In the genomic region with DNA sequence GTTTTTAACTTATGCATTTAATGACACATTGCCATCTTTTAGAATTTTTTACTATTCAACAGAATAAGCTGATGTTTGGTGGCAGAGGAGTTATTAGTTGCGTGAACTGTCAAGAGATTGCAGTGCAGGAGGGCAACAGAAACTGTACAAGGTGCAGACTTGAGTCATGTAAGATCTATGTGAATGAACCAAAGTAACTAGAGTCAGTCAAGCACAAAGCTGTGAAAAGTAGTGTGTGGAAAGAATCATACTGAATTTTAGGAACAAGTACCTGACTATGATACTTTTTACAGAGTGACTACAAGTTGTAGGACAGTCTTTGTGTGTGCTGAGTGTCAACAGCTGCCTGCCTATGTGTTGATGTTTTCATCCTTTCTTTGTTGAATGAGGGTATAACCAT, we compare ENCODE assay signal across 14 cellular contexts. TPM values are rescaled to one million over a fixed set of nuclear protein-coding genes. Genes with fewer than 3 reads are reported as not detected.
DNase-seq lines count a peak whose midpoint lies in the region; ATAC-seq, FAIRE-seq and TF ChIP-seq lines count a peak whose summit lies in the region.
"Had no signal": no experiment of that assay in that cellular context is flagged by ENCODE, and none has a peak within 500 bp of the region (broad histone marks: within the 10 kb centered on the region; RNA-seq: fewer than 3 reads in every experiment).

No MANE protein-coding gene starts in this region.

- ATAC-seq in HG02571 (IDR thresholded peaks at IDR 0.05; ENCODE audit: unreplicated experiment) (peak; percentile 87), HG03159 (IDR thresholded peaks at IDR 0.05; ENCODE audit: unreplicated experiment) (peak; percentile 93)
- no peak for ATAC-seq in stimulated activated naive CD8-positive, alpha-beta T cell treated with anti-CD3 and anti-CD28 coated beads, Interleukin-15, amount 100 ng/mL, for 72 hours

- no peaks in the 10 kb centered on the region for H3K4me1 Mint-ChIP-seq in stimulated activated naive CD8-positive, alpha-beta T cell treated with anti-CD3 and anti-CD28 coated beads, Interleukin-15, amount 100 ng/mL, for 72 hours
- H3K4me1 Mint-ChIP-seq in type B pancreatic cell (ENCODE audit: unreplicated experiment): peaks cover 22% of the 10 kb centered on the region

- FAIRE-seq in D721Med (lab: Jason Lieb, UNC) (peak; percentile 46), GM19239 (lab: Jason Lieb, UNC) (peak; percentile 97)

- TF ChIP-seq CTCF in D721Med (IDR thresholded peaks at IDR 0.05; ENCODE audit: insufficient read depth, missing control alignments) (no peak), type B pancreatic cell (conservative IDR thresholded peaks at IDR 0.05) (no peak)

- H3K9me3 Mint-ChIP-seq in stimulated activated naive CD8-positive, alpha-beta T cell treated with anti-CD3 and anti-CD28 coated beads, Interleukin-15, amount 100 ng/mL, for 72 hours: no peaks in the 10 kb centered on the region
- no peaks in the 10 kb centered on the region for H3K9me3 Mint-ChIP-seq in type B pancreatic cell

- H3K36me3 Mint-ChIP-seq in type B pancreatic cell: peaks cover 22% of the 10 kb centered on the region

- no peak overlapping the region for H3K27ac Mint-ChIP-seq in stimulated activated naive CD8-positive, alpha-beta T cell treated with anti-CD3 and anti-CD28 coated beads, Interleukin-15, amount 100 ng/mL, for 72 hours
- no peak overlapping the region for H3K27ac Mint-ChIP-seq in type B pancreatic cell

- DNase-seq in D721Med (ENCODE audit: insufficient read length, low spot score): no peak
- no peak for DNase-seq in GM19239 (ENCODE audit: insufficient read length, low spot score)
- no peak for DNase-seq in stimulated activated naive CD8-positive, alpha-beta T cell treated with anti-CD3 and anti-CD28 coated beads, Interleukin-15, amount 100 ng/mL, for 72 hours
- DNase-seq in HT-29 (ENCODE audit: low spot score): no peak
- DNase-seq in stimulated activated CD4-positive, alpha-beta T cell treated with anti-CD3 and anti-CD28 coated beads, Interleukin-2, amount 100 ng/mL, for 48 hours: no peak
- no peak for DNase-seq in type B pancreatic cell (ENCODE audit: extremely low spot score, unreplicated experiment)
- DNase-seq: NCI-H226, T1000, testis had no signal

- H3K4me3 Mint-ChIP-seq in stimulated activated naive CD8-positive, alpha-beta T cell treated with anti-CD3 and anti-CD28 coated beads, Interleukin-15, amount 100 ng/mL, for 72 hours: no peak overlapping the region
- H3K4me3 Mint-ChIP-seq in type B pancreatic cell: no peak overlapping the region

- no peaks in the 10 kb centered on the region for H3K27me3 Mint-ChIP-seq in stimulated activated naive CD8-positive, alpha-beta T cell treated with anti-CD3 and anti-CD28 coated beads, Interleukin-15, amount 100 ng/mL, for 72 hours
- H3K27me3 Mint-ChIP-seq in type B pancreatic cell: no peaks in the 10 kb centered on the region

RNA-seq across cellular contexts. Expression of a gene that starts 2.7 kb away (rescaled TPM):
- not detected in 2 replicates for total RNA-seq in HT-29 (2014; rRNA removed; shearing (Covaris generic))
- total RNA-seq in type B pancreatic cell (ENCODE audit: low replicate concordance): 3.3 and 4.7 TPM in 2 replicates

RNA-seq across cellular contexts. Expression of a gene that starts 12.8 kb away (rescaled TPM):
- not detected in 2 replicates for total RNA-seq in HT-29 (2014; rRNA removed; shearing (Covaris generic))
- total RNA-seq in type B pancreatic cell (ENCODE audit: low replicate concordance): 0.67 TPM in 1 of 2 replicates, not detected in the other
- total RNA-seq: A172, MCF 10A, mucosa of gallbladder had no signal

RNA-seq across cellular contexts. Expression of a gene that starts 19.5 kb away (rescaled TPM):
- total RNA-seq in HT-29 (2014; rRNA removed; shearing (Covaris generic)): 1.2 and 1.5 TPM in 2 replicates
- total RNA-seq in type B pancreatic cell (ENCODE audit: low replicate concordance): 15.0 and 18.0 TPM in 2 replicates
